Comparison of ENCODE assay signal across 1 cellular context in the genomic region with DNA sequence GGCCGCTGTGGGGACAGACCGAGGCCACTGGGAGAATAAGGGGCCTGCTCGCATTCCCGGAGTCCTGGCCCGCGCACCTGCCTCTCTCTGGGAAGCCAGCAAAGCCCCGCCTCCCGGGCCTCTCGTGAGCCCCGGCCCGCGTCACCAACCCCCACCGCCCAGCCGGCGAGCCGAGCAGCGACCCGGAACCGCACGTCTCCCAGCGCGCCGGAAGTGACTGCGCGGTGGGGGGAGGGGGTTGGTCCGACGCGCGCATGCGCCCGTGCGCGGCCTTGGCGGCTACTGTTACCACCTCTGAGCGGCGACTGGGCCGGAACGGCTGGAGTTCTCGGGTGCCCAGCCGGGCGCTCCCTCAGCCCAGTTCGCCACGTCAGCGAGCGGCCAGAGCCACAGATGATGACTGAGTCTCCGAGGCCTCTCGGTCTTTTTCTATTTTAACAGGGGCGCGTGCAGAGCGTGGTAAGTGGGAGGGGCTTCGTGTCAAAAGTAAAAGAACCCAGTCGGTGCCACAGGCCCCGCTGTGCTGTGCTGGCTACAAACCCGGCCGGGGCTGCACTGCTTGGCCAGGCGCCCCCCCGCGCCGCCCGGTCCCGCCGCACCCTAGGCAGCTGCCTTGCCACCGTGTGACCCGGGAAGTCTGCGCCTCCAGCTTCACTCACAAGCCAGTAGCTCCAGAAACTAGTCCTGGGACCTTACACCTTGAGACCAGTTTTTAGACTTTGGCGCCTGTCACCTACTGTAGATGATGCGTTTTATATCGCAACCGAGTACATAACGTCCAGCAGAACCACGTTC.
TF ChIP-seq lines count a peak whose summit lies in the region.

A gene with protein sequence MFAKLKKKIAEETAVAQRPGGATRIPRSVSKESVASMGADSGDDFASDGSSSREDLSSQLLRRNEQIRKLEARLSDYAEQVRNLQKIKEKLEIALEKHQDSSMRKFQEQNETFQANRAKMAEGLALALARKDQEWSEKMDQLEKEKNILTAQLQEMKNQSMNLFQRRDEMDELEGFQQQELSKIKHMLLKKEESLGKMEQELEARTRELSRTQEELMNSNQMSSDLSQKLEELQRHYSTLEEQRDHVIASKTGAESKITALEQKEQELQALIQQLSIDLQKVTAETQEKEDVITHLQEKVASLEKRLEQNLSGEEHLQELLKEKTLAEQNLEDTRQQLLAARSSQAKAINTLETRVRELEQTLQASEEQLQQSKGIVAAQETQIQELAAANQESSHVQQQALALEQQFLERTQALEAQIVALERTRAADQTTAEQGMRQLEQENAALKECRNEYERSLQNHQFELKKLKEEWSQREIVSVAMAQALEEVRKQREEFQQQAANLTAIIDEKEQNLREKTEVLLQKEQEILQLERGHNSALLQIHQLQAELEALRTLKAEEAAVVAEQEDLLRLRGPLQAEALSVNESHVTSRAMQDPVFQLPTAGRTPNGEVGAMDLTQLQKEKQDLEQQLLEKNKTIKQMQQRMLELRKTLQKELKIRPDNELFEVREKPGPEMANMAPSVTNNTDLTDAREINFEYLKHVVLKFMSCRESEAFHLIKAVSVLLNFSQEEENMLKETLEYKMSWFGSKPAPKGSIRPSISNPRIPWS (minus strand): TSS at position 190 of the 795 bp plus-strand sequence. CDS start 2,372 bp downstream, outside the sequence.

TF ChIP-seq in HepG2, 621 proteins besides CTCF, POLR2A, EP300 and RAD21 (continued from another document and continues in another):
- TF ChIP-seq, protein P1, sequence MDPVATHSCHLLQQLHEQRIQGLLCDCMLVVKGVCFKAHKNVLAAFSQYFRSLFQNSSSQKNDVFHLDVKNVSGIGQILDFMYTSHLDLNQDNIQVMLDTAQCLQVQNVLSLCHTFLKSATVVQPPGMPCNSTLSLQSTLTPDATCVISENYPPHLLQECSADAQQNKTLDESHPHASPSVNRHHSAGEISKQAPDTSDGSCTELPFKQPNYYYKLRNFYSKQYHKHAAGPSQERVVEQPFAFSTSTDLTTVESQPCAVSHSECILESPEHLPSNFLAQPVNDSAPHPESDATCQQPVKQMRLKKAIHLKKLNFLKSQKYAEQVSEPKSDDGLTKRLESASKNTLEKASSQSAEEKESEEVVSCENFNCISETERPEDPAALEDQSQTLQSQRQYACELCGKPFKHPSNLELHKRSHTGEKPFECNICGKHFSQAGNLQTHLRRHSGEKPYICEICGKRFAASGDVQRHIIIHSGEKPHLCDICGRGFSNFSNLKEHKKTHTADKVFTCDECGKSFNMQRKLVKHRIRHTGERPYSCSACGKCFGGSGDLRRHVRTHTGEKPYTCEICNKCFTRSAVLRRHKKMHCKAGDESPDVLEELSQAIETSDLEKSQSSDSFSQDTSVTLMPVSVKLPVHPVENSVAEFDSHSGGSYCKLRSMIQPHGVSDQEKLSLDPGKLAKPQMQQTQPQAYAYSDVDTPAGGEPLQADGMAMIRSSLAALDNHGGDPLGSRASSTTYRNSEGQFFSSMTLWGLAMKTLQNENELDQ (CRISPR knock-in tag; IDR thresholded peaks at IDR 0.05; ENCODE audit: borderline replicate concordance): no peak
- TF ChIP-seq ZNF644 (CRISPR knock-in tag; IDR thresholded peaks at IDR 0.05; ENCODE audit: low read depth): no peak
- TF ChIP-seq HNRNPH1 (optimal IDR thresholded peaks at IDR 0.05; ENCODE audit: low read depth, low read length): no peak
- TF ChIP-seq IRX3 (CRISPR knock-in tag; IDR thresholded peaks at IDR 0.05; ENCODE audit: borderline replicate concordance, low read depth): peak; percentile 43; the same call in 1 of the 2 replicates
- no peak for TF ChIP-seq KLF13 (CRISPR knock-in tag; IDR thresholded peaks at IDR 0.05)
- TF ChIP-seq ZNF451 (CRISPR knock-in tag; IDR thresholded peaks at IDR 0.05): 0 out of 2 replicates have a peak, but pooled peaks have one; percentile 92
- TF ChIP-seq, protein P2, sequence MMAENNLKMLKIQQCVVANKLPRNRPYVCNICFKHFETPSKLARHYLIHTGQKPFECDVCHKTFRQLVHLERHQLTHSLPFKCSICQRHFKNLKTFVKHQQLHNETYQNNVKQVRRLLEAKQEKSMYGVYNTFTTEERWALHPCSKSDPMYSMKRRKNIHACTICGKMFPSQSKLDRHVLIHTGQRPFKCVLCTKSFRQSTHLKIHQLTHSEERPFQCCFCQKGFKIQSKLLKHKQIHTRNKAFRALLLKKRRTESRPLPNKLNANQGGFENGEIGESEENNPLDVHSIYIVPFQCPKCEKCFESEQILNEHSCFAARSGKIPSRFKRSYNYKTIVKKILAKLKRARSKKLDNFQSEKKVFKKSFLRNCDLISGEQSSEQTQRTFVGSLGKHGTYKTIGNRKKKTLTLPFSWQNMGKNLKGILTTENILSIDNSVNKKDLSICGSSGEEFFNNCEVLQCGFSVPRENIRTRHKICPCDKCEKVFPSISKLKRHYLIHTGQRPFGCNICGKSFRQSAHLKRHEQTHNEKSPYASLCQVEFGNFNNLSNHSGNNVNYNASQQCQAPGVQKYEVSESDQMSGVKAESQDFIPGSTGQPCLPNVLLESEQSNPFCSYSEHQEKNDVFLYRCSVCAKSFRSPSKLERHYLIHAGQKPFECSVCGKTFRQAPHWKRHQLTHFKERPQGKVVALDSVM (CRISPR knock-in tag; IDR thresholded peaks at IDR 0.05): peak; percentile 52; the same call in 1 of the 2 replicates
- TF ChIP-seq JUN (CRISPR knock-in tag; IDR thresholded peaks at IDR 0.05): peak; percentile 57; the same call in 1 of the 2 replicates
- TF ChIP-seq RBAK (CRISPR knock-in tag; IDR thresholded peaks at IDR 0.05): no peak
- peak; percentile 6; the same call in 1 of the 2 replicates for TF ChIP-seq MYNN (CRISPR knock-in tag; IDR thresholded peaks at IDR 0.05; ENCODE audit: low read depth)
- TF ChIP-seq ZNF329 (CRISPR knock-in tag; IDR thresholded peaks at IDR 0.05; ENCODE audit: low read depth): 0 out of 2 replicates have a peak, but pooled peaks have one; percentile 64
- no peak; the same call in 1 of the 2 replicates for TF ChIP-seq TMF1 (CRISPR knock-in tag; IDR thresholded peaks at IDR 0.05; ENCODE audit: low read depth)
- TF ChIP-seq KDM3A (CRISPR knock-in tag; IDR thresholded peaks at IDR 0.05; ENCODE audit: low read depth): 0 out of 2 replicates have a peak, but pooled peaks have one; percentile 64
- TF ChIP-seq ZNF629 (CRISPR knock-in tag; conservative IDR thresholded peaks at IDR 0.05): peak; percentile 4
- TF ChIP-seq RELA (CRISPR knock-in tag; IDR thresholded peaks at IDR 0.05): peak; percentile 67; the same call in 1 of the 2 replicates
- TF ChIP-seq HOXA9 (CRISPR knock-in tag; IDR thresholded peaks at IDR 0.05; ENCODE audit: borderline replicate concordance): no peak
- no peak; the same call in 1 of the 2 replicates for TF ChIP-seq FLYWCH1 (CRISPR knock-in tag; IDR thresholded peaks at IDR 0.05)
- peak; percentile 59; the same call in 1 of the 2 replicates for TF ChIP-seq FOXJ3 (CRISPR knock-in tag; IDR thresholded peaks at IDR 0.05; ENCODE audit: borderline replicate concordance)
- TF ChIP-seq, protein P3, sequence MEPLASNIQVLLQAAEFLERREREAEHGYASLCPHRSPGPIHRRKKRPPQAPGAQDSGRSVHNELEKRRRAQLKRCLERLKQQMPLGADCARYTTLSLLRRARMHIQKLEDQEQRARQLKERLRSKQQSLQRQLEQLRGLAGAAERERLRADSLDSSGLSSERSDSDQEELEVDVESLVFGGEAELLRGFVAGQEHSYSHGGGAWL (CRISPR knock-in tag; IDR thresholded peaks at IDR 0.05): no peak
- TF ChIP-seq ZNF367 (CRISPR knock-in tag; IDR thresholded peaks at IDR 0.05; ENCODE audit: borderline replicate concordance): no peak
- no peak for TF ChIP-seq GPN1 (CRISPR knock-in tag; IDR thresholded peaks at IDR 0.05; ENCODE audit: borderline replicate concordance)
- TF ChIP-seq, protein P4, sequence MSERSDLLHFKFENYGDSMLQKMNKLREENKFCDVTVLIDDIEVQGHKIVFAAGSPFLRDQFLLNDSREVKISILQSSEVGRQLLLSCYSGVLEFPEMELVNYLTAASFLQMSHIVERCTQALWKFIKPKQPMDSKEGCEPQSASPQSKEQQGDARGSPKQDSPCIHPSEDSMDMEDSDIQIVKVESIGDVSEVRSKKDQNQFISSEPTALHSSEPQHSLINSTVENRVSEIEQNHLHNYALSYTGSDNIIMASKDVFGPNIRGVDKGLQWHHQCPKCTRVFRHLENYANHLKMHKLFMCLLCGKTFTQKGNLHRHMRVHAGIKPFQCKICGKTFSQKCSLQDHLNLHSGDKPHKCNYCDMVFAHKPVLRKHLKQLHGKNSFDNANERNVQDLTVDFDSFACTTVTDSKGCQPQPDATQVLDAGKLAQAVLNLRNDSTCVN (CRISPR knock-in tag; IDR thresholded peaks at IDR 0.05; ENCODE audit: borderline replicate concordance): peak; percentile 2; the same call in 1 of the 2 replicates
- TF ChIP-seq ZNF776 (CRISPR knock-in tag; IDR thresholded peaks at IDR 0.05): 0 out of 2 replicates have a peak, but pooled peaks have one; percentile 22
- TF ChIP-seq, protein P5, sequence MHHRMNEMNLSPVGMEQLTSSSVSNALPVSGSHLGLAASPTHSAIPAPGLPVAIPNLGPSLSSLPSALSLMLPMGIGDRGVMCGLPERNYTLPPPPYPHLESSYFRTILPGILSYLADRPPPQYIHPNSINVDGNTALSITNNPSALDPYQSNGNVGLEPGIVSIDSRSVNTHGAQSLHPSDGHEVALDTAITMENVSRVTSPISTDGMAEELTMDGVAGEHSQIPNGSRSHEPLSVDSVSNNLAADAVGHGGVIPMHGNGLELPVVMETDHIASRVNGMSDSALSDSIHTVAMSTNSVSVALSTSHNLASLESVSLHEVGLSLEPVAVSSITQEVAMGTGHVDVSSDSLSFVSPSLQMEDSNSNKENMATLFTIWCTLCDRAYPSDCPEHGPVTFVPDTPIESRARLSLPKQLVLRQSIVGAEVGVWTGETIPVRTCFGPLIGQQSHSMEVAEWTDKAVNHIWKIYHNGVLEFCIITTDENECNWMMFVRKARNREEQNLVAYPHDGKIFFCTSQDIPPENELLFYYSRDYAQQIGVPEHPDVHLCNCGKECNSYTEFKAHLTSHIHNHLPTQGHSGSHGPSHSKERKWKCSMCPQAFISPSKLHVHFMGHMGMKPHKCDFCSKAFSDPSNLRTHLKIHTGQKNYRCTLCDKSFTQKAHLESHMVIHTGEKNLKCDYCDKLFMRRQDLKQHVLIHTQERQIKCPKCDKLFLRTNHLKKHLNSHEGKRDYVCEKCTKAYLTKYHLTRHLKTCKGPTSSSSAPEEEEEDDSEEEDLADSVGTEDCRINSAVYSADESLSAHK (CRISPR knock-in tag; IDR thresholded peaks at IDR 0.05; ENCODE audit: borderline replicate concordance): no peak
- TF ChIP-seq, protein P6, sequence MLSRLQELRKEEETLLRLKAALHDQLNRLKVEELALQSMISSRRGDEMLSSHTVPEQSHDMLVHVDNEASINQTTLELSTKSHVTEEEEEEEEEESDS (CRISPR knock-in tag; IDR thresholded peaks at IDR 0.05; ENCODE audit: borderline replicate concordance): no peak
- TF ChIP-seq ZNF709 (CRISPR knock-in tag; IDR thresholded peaks at IDR 0.05): peak; percentile 22; the same call in 1 of the 2 replicates
- no peak for TF ChIP-seq HMGA1 (CRISPR knock-in tag; conservative IDR thresholded peaks at IDR 0.05)
- peak; percentile 41; the same call in 1 of the 2 replicates for TF ChIP-seq HNF4G (IDR thresholded peaks at IDR 0.05; ENCODE audit: borderline replicate concordance, low read depth, low read length)
- 0 out of 2 replicates have a peak, but pooled peaks have one; percentile 13 for TF ChIP-seq HNF4G (CRISPR knock-in tag; IDR thresholded peaks at IDR 0.05; ENCODE audit: borderline replicate concordance, low read depth)
- TF ChIP-seq ZNF615 (CRISPR knock-in tag; IDR thresholded peaks at IDR 0.05; ENCODE audit: borderline replicate concordance): peak; percentile 82; the same call in 1 of the 2 replicates
- TF ChIP-seq, protein P7, sequence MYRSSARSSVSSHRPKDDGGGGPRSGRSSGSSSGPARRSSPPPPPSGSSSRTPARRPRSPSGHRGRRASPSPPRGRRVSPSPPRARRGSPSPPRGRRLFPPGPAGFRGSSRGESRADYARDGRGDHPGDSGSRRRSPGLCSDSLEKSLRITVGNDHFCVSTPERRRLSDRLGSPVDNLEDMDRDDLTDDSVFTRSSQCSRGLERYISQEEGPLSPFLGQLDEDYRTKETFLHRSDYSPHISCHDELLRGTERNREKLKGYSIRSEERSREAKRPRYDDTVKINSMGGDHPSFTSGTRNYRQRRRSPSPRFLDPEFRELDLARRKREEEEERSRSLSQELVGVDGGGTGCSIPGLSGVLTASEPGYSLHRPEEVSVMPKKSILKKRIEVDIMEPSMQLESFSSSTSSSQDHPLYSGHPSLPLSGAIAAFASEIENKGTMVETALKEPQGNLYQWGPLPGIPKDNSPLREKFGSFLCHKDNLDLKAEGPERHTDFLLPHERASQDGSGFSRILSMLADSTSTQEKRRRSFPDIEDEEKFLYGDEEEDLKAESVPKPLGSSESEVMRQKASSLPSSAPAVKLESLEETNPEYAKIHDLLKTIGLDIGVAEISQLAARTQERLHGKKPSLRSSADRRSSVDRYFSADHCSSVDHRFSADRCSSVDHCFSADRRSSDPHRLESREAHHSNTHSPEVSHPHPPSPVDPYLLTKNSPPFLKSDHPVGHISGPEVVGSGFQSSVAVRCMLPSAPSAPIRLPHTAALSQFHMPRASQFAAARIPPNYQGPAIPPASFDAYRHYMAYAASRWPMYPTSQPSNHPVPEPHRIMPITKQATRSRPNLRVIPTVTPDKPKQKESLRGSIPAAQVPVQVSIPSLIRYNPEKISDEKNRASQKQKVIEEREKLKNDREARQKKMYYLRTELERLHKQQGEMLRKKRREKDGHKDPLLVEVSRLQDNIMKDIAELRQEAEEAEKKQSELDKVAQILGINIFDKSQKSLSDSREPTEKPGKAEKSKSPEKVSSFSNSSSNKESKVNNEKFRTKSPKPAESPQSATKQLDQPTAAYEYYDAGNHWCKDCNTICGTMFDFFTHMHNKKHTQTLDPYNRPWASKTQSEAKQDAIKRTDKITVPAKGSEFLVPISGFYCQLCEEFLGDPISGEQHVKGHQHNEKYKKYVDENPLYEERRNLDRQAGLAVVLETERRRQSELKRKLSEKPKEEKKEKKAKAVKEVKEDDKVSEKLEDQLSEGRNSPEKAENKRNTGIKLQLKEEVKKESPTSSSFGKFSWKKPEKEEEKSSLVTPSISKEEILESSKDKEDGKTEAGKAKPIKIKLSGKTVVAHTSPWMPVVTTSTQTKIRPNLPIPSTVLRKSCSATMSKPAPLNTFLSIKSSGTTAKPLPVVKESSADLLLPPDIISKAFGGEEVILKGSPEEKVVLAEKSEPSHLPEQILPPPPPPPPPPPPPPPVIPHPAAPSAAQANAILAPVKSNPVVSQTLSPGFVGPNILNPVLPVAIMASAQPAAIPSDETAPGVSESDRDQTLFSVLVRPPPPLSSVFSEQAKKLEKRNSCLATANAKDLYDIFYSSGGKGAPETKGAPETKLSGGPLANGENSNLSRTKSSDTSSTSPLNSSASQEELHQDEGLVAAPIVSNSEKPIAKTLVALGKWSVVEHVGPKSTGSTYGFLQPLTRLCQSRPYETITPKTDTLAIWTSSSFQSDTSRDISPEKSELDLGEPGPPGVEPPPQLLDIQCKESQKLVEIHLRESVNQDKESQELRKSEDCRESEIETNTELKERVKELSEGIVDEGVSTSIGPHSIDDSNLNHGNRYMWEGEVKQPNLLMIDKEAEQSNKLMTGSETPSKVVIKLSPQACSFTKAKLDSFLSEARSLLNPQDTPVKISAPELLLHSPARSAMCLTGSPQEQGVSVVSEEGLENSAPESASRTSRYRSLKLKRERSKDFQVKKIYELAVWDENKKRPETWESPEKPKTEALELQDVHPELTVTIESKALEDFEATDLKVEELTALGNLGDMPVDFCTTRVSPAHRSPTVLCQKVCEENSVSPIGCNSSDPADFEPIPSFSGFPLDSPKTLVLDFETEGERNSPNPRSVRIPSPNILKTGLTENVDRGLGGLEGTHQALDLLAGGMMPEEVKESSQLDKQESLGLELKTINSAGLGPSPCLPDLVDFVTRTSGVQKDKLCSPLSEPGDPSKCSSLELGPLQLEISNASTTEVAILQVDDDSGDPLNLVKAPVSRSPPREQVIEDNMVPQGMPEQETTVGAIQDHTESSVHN (CRISPR knock-in tag; IDR thresholded peaks at IDR 0.05): no peak
- peak; percentile 37 for TF ChIP-seq SRSF1 (optimal IDR thresholded peaks at IDR 0.05; ENCODE audit: low read depth, low read length)
